Comparison of ENCODE assay signal across 1 cellular context in the genomic region with DNA sequence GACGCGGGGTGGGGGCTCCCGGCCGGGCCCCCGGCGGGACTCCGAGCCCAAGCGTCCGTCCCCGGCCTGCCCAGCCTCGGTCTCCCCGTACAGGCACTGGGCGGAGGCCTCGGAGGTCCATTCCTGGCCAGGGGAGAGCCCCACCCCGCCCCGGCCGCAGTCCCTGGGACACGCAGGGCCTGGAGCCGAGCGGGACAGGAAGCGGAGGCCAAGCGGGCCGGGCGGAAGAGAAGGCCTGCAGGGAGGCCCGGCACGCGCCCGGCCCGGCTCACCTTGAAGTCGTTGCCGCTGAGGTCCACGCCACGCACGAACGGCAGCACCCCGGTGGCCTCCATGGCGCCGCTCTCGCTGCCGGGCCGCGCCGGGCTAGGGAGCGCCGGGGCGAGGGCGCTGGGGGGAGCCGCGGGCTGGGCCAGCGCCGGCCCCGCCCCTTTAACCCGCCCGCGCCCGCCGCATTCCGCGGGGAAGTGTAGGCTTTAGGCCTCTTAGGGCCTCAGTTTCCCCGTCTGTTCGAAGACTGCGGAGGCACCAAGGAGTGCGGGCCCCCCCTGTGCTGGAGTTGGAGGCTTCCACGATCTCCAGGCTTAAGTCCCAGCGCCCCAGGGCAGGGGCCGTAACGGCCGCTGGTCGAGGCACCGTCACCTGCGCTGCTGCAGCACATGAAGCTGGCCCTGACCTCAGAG.
TF ChIP-seq lines count a peak whose summit lies in the region.

A gene (minus strand): TSS at position 383 of the 683 bp plus-strand sequence. CDS start 48 bp downstream, at position 335.

TF ChIP-seq in HEK293, 187 proteins besides CTCF, POLR2A, EP300 and RAD21 (continued from another document and continues in another):
- TF ChIP-seq, protein P1, sequence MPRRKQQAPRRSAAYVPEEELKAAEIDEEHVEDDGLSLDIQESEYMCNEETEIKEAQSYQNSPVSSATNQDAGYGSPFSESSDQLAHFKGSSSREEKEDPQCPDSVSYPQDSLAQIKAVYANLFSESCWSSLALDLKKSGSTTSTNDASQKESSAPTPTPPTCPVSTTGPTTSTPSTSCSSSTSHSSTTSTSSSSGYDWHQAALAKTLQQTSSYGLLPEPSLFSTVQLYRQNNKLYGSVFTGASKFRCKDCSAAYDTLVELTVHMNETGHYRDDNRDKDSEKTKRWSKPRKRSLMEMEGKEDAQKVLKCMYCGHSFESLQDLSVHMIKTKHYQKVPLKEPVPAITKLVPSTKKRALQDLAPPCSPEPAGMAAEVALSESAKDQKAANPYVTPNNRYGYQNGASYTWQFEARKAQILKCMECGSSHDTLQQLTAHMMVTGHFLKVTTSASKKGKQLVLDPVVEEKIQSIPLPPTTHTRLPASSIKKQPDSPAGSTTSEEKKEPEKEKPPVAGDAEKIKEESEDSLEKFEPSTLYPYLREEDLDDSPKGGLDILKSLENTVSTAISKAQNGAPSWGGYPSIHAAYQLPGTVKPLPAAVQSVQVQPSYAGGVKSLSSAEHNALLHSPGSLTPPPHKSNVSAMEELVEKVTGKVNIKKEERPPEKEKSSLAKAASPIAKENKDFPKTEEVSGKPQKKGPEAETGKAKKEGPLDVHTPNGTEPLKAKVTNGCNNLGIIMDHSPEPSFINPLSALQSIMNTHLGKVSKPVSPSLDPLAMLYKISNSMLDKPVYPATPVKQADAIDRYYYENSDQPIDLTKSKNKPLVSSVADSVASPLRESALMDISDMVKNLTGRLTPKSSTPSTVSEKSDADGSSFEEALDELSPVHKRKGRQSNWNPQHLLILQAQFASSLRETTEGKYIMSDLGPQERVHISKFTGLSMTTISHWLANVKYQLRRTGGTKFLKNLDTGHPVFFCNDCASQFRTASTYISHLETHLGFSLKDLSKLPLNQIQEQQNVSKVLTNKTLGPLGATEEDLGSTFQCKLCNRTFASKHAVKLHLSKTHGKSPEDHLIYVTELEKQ (tag by site-specific recombination; IDR thresholded peaks at IDR 0.05; ENCODE audit: borderline replicate concordance): no peak
- TF ChIP-seq SP2 (tag by site-specific recombination; IDR thresholded peaks at IDR 0.05) (peak; percentile 22), ZNF155 (tag by site-specific recombination; IDR thresholded peaks at IDR 0.05) (no peak), ZBTB1 (tag by site-specific recombination; IDR thresholded peaks at IDR 0.05) (no peak), ZNF701 (tag by site-specific recombination; IDR thresholded peaks at IDR 0.05) (no peak), ZNF560 (tag by site-specific recombination; IDR thresholded peaks at IDR 0.05; ENCODE audit: borderline replicate concordance) (no peak), GLI4 (tag by site-specific recombination; IDR thresholded peaks at IDR 0.05) (no peak), ZNF404 (tag by site-specific recombination; IDR thresholded peaks at IDR 0.05) (no peak), ZNF416 (tag by site-specific recombination; IDR thresholded peaks at IDR 0.05) (no peak), ZBTB7A (tag by site-specific recombination; IDR thresholded peaks at IDR 0.05; ENCODE audit: low read depth) (no peak), ZNF10 (tag by site-specific recombination; IDR thresholded peaks at IDR 0.05) (peak; percentile 85), ZNF354C (tag by site-specific recombination; IDR thresholded peaks at IDR 0.05; ENCODE audit: borderline replicate concordance, low read depth) (no peak), ZNF768 (tag by site-specific recombination; IDR thresholded peaks at IDR 0.05) (no peak), ZNF341 (tag by site-specific recombination; IDR thresholded peaks at IDR 0.05; ENCODE audit: low read depth) (no peak)
- TF ChIP-seq, protein P2, sequence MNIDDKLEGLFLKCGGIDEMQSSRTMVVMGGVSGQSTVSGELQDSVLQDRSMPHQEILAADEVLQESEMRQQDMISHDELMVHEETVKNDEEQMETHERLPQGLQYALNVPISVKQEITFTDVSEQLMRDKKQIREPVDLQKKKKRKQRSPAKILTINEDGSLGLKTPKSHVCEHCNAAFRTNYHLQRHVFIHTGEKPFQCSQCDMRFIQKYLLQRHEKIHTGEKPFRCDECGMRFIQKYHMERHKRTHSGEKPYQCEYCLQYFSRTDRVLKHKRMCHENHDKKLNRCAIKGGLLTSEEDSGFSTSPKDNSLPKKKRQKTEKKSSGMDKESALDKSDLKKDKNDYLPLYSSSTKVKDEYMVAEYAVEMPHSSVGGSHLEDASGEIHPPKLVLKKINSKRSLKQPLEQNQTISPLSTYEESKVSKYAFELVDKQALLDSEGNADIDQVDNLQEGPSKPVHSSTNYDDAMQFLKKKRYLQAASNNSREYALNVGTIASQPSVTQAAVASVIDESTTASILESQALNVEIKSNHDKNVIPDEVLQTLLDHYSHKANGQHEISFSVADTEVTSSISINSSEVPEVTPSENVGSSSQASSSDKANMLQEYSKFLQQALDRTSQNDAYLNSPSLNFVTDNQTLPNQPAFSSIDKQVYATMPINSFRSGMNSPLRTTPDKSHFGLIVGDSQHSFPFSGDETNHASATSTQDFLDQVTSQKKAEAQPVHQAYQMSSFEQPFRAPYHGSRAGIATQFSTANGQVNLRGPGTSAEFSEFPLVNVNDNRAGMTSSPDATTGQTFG (tag by site-specific recombination; IDR thresholded peaks at IDR 0.05; ENCODE audit: borderline replicate concordance): no peak
- TF ChIP-seq, protein P3, sequence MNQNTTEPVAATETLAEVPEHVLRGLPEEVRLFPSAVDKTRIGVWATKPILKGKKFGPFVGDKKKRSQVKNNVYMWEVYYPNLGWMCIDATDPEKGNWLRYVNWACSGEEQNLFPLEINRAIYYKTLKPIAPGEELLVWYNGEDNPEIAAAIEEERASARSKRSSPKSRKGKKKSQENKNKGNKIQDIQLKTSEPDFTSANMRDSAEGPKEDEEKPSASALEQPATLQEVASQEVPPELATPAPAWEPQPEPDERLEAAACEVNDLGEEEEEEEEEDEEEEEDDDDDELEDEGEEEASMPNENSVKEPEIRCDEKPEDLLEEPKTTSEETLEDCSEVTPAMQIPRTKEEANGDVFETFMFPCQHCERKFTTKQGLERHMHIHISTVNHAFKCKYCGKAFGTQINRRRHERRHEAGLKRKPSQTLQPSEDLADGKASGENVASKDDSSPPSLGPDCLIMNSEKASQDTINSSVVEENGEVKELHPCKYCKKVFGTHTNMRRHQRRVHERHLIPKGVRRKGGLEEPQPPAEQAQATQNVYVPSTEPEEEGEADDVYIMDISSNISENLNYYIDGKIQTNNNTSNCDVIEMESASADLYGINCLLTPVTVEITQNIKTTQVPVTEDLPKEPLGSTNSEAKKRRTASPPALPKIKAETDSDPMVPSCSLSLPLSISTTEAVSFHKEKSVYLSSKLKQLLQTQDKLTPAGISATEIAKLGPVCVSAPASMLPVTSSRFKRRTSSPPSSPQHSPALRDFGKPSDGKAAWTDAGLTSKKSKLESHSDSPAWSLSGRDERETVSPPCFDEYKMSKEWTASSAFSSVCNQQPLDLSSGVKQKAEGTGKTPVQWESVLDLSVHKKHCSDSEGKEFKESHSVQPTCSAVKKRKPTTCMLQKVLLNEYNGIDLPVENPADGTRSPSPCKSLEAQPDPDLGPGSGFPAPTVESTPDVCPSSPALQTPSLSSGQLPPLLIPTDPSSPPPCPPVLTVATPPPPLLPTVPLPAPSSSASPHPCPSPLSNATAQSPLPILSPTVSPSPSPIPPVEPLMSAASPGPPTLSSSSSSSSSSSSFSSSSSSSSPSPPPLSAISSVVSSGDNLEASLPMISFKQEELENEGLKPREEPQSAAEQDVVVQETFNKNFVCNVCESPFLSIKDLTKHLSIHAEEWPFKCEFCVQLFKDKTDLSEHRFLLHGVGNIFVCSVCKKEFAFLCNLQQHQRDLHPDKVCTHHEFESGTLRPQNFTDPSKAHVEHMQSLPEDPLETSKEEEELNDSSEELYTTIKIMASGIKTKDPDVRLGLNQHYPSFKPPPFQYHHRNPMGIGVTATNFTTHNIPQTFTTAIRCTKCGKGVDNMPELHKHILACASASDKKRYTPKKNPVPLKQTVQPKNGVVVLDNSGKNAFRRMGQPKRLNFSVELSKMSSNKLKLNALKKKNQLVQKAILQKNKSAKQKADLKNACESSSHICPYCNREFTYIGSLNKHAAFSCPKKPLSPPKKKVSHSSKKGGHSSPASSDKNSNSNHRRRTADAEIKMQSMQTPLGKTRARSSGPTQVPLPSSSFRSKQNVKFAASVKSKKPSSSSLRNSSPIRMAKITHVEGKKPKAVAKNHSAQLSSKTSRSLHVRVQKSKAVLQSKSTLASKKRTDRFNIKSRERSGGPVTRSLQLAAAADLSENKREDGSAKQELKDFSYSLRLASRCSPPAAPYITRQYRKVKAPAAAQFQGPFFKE (tag by site-specific recombination; IDR thresholded peaks at IDR 0.05; ENCODE audit: borderline replicate concordance): no peak
- TF ChIP-seq, protein P4, sequence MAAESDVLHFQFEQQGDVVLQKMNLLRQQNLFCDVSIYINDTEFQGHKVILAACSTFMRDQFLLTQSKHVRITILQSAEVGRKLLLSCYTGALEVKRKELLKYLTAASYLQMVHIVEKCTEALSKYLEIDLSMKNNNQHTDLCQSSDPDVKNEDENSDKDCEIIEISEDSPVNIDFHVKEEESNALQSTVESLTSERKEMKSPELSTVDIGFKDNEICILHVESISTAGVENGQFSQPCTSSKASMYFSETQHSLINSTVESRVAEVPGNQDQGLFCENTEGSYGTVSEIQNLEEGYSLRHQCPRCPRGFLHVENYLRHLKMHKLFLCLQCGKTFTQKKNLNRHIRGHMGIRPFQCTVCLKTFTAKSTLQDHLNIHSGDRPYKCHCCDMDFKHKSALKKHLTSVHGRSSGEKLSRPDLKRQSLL (tag by site-specific recombination; IDR thresholded peaks at IDR 0.05): 0 out of 2 replicates have a peak, but pooled peaks have one; percentile 8
- TF ChIP-seq, protein P5, sequence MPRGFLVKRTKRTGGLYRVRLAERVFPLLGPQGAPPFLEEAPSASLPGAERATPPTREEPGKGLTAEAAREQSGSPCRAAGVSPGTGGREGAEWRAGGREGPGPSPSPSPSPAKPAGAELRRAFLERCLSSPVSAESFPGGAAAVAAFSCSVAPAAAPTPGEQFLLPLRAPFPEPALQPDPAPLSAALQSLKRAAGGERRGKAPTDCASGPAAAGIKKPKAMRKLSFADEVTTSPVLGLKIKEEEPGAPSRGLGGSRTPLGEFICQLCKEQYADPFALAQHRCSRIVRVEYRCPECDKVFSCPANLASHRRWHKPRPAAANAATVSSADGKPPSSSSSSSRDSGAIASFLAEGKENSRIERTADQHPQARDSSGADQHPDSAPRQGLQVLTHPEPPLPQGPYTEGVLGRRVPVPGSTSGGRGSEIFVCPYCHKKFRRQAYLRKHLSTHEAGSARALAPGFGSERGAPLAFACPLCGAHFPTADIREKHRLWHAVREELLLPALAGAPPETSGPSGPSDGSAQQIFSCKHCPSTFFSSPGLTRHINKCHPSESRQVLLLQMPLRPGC (tag by site-specific recombination; IDR thresholded peaks at IDR 0.05): 0 out of 2 replicates have a peak, but pooled peaks have one; percentile 48
- TF ChIP-seq, protein P6, sequence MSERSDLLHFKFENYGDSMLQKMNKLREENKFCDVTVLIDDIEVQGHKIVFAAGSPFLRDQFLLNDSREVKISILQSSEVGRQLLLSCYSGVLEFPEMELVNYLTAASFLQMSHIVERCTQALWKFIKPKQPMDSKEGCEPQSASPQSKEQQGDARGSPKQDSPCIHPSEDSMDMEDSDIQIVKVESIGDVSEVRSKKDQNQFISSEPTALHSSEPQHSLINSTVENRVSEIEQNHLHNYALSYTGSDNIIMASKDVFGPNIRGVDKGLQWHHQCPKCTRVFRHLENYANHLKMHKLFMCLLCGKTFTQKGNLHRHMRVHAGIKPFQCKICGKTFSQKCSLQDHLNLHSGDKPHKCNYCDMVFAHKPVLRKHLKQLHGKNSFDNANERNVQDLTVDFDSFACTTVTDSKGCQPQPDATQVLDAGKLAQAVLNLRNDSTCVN (tag by site-specific recombination; optimal IDR thresholded peaks at IDR 0.05): peak; percentile 85
- TF ChIP-seq, protein P7, sequence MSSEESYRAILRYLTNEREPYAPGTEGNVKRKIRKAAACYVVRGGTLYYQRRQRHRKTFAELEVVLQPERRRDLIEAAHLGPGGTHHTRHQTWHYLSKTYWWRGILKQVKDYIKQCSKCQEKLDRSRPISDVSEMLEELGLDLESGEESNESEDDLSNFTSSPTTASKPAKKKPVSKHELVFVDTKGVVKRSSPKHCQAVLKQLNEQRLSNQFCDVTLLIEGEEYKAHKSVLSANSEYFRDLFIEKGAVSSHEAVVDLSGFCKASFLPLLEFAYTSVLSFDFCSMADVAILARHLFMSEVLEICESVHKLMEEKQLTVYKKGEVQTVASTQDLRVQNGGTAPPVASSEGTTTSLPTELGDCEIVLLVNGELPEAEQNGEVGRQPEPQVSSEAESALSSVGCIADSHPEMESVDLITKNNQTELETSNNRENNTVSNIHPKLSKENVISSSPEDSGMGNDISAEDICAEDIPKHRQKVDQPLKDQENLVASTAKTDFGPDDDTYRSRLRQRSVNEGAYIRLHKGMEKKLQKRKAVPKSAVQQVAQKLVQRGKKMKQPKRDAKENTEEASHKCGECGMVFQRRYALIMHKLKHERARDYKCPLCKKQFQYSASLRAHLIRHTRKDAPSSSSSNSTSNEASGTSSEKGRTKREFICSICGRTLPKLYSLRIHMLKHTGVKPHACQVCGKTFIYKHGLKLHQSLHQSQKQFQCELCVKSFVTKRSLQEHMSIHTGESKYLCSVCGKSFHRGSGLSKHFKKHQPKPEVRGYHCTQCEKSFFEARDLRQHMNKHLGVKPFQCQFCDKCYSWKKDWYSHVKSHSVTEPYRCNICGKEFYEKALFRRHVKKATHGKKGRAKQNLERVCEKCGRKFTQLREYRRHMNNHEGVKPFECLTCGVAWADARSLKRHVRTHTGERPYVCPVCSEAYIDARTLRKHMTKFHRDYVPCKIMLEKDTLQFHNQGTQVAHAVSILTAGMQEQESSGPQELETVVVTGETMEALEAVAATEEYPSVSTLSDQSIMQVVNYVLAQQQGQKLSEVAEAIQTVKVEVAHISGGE (tag by site-specific recombination; conservative IDR thresholded peaks at IDR 0.05; ENCODE audit: low read depth): peak; percentile 49
- TF ChIP-seq, protein P8, sequence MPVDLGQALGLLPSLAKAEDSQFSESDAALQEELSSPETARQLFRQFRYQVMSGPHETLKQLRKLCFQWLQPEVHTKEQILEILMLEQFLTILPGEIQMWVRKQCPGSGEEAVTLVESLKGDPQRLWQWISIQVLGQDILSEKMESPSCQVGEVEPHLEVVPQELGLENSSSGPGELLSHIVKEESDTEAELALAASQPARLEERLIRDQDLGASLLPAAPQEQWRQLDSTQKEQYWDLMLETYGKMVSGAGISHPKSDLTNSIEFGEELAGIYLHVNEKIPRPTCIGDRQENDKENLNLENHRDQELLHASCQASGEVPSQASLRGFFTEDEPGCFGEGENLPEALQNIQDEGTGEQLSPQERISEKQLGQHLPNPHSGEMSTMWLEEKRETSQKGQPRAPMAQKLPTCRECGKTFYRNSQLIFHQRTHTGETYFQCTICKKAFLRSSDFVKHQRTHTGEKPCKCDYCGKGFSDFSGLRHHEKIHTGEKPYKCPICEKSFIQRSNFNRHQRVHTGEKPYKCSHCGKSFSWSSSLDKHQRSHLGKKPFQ (tag by site-specific recombination; IDR thresholded peaks at IDR 0.05): no peak
- TF ChIP-seq, protein P9, sequence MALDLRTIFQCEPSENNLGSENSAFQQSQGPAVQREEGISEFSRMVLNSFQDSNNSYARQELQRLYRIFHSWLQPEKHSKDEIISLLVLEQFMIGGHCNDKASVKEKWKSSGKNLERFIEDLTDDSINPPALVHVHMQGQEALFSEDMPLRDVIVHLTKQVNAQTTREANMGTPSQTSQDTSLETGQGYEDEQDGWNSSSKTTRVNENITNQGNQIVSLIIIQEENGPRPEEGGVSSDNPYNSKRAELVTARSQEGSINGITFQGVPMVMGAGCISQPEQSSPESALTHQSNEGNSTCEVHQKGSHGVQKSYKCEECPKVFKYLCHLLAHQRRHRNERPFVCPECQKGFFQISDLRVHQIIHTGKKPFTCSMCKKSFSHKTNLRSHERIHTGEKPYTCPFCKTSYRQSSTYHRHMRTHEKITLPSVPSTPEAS (tag by site-specific recombination; IDR thresholded peaks at IDR 0.05): no peak
